In the genomic region with DNA sequence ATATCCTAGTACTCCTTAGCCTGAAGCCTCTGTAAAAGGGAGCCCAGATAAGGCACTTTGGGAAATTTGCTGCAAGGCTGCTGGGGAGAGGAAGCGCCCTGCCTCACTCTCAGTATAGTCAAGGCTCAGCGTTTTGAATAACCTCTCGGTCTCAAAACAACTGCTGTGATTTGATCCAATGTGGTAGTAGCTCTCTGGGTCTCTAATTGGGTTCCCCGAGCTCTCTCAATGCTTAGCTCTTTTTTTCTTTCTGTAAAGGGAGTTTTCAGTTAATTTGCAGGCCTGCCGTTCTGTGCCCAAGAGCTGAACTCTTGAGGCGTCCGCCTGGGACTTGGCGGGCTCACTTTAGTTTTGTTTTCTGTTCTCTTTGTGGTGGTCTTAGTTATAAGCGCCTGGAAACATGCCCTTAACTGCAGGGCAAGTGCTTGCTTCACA, we compare ENCODE assay signal across 12 cellular contexts. TPM values are rescaled to one million over a fixed set of nuclear protein-coding genes. Genes with fewer than 3 reads are reported as not detected.
A peak's percentile ranks its signal among the peaks of the same experiment; 100 is the strongest.
DNase-seq lines count a peak whose midpoint lies in the region; ATAC-seq, FAIRE-seq and TF ChIP-seq lines count a peak whose summit lies in the region.
"Had no signal": no experiment of that assay in that cellular context is flagged by ENCODE, and none has a peak within 500 bp of the region (broad histone marks: within the 10 kb centered on the region; RNA-seq: fewer than 3 reads in every experiment).

No MANE protein-coding gene starts in this region.

- no peaks in the 10 kb centered on the region for H3K9me3 ChIP-seq in astrocyte (ENCODE audit: insufficient read depth, low read depth, low read length)
- H3K9me3 ChIP-seq in right cardiac atrium (ENCODE audit: control insufficient read depth, low read length), result no peaks in the 10 kb centered on the region
- H3K9me3 ChIP-seq in gastrocnemius medialis, result no peaks in the 10 kb centered on the region
- H3K9me3 ChIP-seq: Peyer's patch had no signal

- H3K27me3 ChIP-seq in astrocyte (ENCODE audit: insufficient read depth, low read length) (no peaks in the 10 kb centered on the region), right cardiac atrium (ENCODE audit: control insufficient read depth, insufficient read depth) (no peaks in the 10 kb centered on the region), gastrocnemius medialis (no peaks in the 10 kb centered on the region)
- H3K27me3 ChIP-seq: Peyer's patch had no signal

- no peak overlapping the region for H3K27ac Mint-ChIP-seq in astrocyte (ENCODE audit: unreplicated experiment)
- H3K27ac Mint-ChIP-seq: B cell, endodermal cell had no signal

- H3K9me3 Mint-ChIP-seq in astrocyte (ENCODE audit: unreplicated experiment), result no peaks in the 10 kb centered on the region
- H3K9me3 Mint-ChIP-seq: endodermal cell had no signal

- no peak overlapping the region for H3K4me3 Mint-ChIP-seq in astrocyte (ENCODE audit: unreplicated experiment)
- H3K4me3 Mint-ChIP-seq: B cell, endodermal cell had no signal

- peak; percentile 29 for DNase-seq in EH (ENCODE audit: low read depth)
- DNase-seq in astrocyte (ENCODE audit: low read depth), result no peak
- DNase-seq in right cardiac atrium, result peak; percentile 27 to 74 (median 53)
- DNase-seq in gastrocnemius medialis, result no peak
- DNase-seq in DMS153 (lab: John Stamatoyannopoulos, UW), result no peak
- DNase-seq in UCSD-AML1 (lab: John Stamatoyannopoulos, UW; ENCODE audit: unreplicated experiment), result no peak
- DNase-seq in GM19239 (ENCODE audit: insufficient read length, low spot score), result no peak
- DNase-seq in erythroblast (lab: John Stamatoyannopoulos, UW), result no peak
- DNase-seq: endodermal cell, NCI-H1930, Peyer's patch had no signal

- no peaks in the 10 kb centered on the region for H3K36me3 ChIP-seq in astrocyte (ENCODE audit: insufficient read depth, low read length)
- H3K36me3 ChIP-seq in gastrocnemius medialis, result no peaks in the 10 kb centered on the region
- H3K36me3 ChIP-seq: Peyer's patch had no signal

- peaks cover 18% of the 10 kb centered on the region for H4K20me1 ChIP-seq in astrocyte (ENCODE audit: insufficient read depth, low read length)

- no peak for TF ChIP-seq CTCF in astrocyte (IDR thresholded peaks at IDR 0.05; ENCODE audit: insufficient read depth, low read depth, low read length)
- TF ChIP-seq CTCF in gastrocnemius medialis (IDR thresholded peaks at IDR 0.05 in 4 of 5, conservative IDR thresholded peaks at IDR 0.05 in 1 of 5), result no peak

- peak overlapping the region; percentile 65 for H3K4me2 ChIP-seq in astrocyte (ENCODE audit: low read length)

- H3K27me3 Mint-ChIP-seq in astrocyte (ENCODE audit: low read depth, unreplicated experiment), result no peaks in the 10 kb centered on the region
- H3K27me3 Mint-ChIP-seq: B cell had no signal

- H3K4me3 ChIP-seq in astrocyte (ENCODE audit: insufficient read depth, low read depth, low read length) (no peak overlapping the region), right cardiac atrium (ENCODE audit: low read length) (peak overlapping the region; percentile 9), gastrocnemius medialis (no peak overlapping the region)
- H3K4me3 ChIP-seq: Peyer's patch had no signal

- H3K4me1 Mint-ChIP-seq in astrocyte (ENCODE audit: low read depth, unreplicated experiment), result peaks cover 13% of the 10 kb centered on the region

- no peaks in the 10 kb centered on the region for H3K36me3 Mint-ChIP-seq in astrocyte (ENCODE audit: low read depth, unreplicated experiment)

- FAIRE-seq in astrocyte (lab: Jason Lieb, UNC), result no peak
- FAIRE-seq in GM19239 (lab: Jason Lieb, UNC), result no peak

- peak overlapping the region; percentile 40 for H3K9ac ChIP-seq in astrocyte (ENCODE audit: low read length)

- peak; percentile 69 to 84 for ATAC-seq in right cardiac atrium
- ATAC-seq in gastrocnemius medialis, result peak in 1 of 2 donors; percentile 51

- no peak overlapping the region for H3K27ac ChIP-seq in astrocyte (ENCODE audit: low read depth, low read length)
- peak overlapping the region; percentile 91 for H3K27ac ChIP-seq in right cardiac atrium (ENCODE audit: low read length)
- H3K27ac ChIP-seq in gastrocnemius medialis, result peak overlapping the region; percentile 25 to 63 (median 59)
- H3K27ac ChIP-seq: Peyer's patch had no signal

- in situ Hi-C loops in gastrocnemius medialis (cut with MboI; ENCODE audit: low sequenced_read_pairs in 4 of 4), result no loop called here

- no peak overlapping the region for H2AFZ ChIP-seq in astrocyte (ENCODE audit: low read depth, low read length)

- peaks cover 44% of the 10 kb centered on the region for H3K79me2 ChIP-seq in astrocyte (ENCODE audit: insufficient read depth, low read length)

- peaks cover 7% of the 10 kb centered on the region for H3K4me1 ChIP-seq in astrocyte (ENCODE audit: insufficient read depth, low read length)
- H3K4me1 ChIP-seq in right cardiac atrium (ENCODE audit: control insufficient read depth, insufficient read depth, low read length), result peaks cover 10% of the 10 kb centered on the region
- peaks cover 33 to 61% of the 10 kb centered on the region in 2 donors for H3K4me1 ChIP-seq in gastrocnemius medialis
- H3K4me1 ChIP-seq: Peyer's patch had no signal

- TF ChIP-seq POLR2A in gastrocnemius medialis (IDR thresholded peaks at IDR 0.05), result no peak
- TF ChIP-seq POLR2A in erythroblast (IDR thresholded peaks at IDR 0.05; ENCODE audit: low read length), result no peak

- 37% methylated on average over 9 of the region's 9 CpGs for WGBS in right cardiac atrium

- intact Hi-C loops in right cardiac atrium (cut with DNase I), result no loop called here
- intact Hi-C loops in gastrocnemius medialis (cut with DNase I; ENCODE audit: low total_unique reads), result no loop called here

RNA-seq across cellular contexts. Expression of a gene that starts 41.2 kb away (rescaled TPM):
- 32.7 and 41.6 TPM in 2 replicates for total RNA-seq in astrocyte
- total RNA-seq in right cardiac atrium, result 10 to 100 TPM; 32.5 to 39.7 (median 35.6) TPM
- polyA plus RNA-seq in right cardiac atrium, result 11.6 TPM
- 10 to 100 TPM; 20.1 to 30.0 (median 25.9) TPM for total RNA-seq in gastrocnemius medialis

Comparison
In these comparisons a context has a peak if more than half of its experiments do, and no peak if none do; other contexts are left out.
1. DNase-seq: peak in EH (single experiment) and right cardiac atrium (3 of 3); none in astrocyte (single experiment), gastrocnemius medialis (0 of 2), DMS153 (single experiment), UCSD-AML1 (single experiment), GM19239 (single experiment) and erythroblast (0 of 2).